Comparison of ENCODE assay signal across 2 cellular contexts in the genomic region with DNA sequence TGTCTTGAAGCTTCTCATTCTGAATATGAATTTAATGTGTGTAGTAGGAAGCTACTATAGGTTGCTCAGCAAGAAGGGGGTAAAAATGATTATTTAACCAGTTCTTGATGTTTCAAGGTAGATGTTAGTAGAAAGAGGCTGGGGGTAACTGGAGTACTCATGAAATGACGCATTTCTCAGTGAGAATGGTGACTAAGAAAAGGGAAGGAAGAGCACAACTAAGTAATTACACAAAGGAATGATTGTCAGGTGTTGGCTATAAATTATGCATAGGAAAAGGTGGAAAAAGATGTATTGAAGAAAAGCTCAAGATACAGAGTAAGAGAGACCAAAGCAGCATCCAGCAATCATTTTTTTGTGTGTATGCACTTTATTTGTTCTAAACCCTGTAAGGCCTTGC.
TF ChIP-seq lines count a peak whose summit lies in the region.

No MANE protein-coding gene starts in this region.

TF ChIP-seq in SK-N-SH, 30 proteins besides CTCF, POLR2A, EP300 and RAD21 (continued from another document):
- TF ChIP-seq RXRA (IDR thresholded peaks at IDR 0.05; ENCODE audit: borderline replicate concordance, low read depth) (no peak), FOXJ3 (CRISPR knock-in tag; IDR thresholded peaks at IDR 0.05) (no peak), JUND (IDR thresholded peaks at IDR 0.05) (no peak), EZH2phosphoT487 (IDR thresholded peaks at IDR 0.05; ENCODE audit: borderline replicate concordance, low read depth) (no peak), MXI1 (IDR thresholded peaks at IDR 0.05; ENCODE audit: low read depth, low read length) (no peak)
- TF ChIP-seq, protein P1, sequence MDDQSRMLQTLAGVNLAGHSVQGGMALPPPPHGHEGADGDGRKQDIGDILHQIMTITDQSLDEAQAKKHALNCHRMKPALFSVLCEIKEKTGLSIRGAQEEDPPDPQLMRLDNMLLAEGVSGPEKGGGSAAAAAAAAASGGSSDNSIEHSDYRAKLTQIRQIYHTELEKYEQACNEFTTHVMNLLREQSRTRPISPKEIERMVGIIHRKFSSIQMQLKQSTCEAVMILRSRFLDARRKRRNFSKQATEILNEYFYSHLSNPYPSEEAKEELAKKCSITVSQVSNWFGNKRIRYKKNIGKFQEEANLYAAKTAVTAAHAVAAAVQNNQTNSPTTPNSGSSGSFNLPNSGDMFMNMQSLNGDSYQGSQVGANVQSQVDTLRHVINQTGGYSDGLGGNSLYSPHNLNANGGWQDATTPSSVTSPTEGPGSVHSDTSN (IDR thresholded peaks at IDR 0.05): no peak
- TF ChIP-seq, protein P2, sequence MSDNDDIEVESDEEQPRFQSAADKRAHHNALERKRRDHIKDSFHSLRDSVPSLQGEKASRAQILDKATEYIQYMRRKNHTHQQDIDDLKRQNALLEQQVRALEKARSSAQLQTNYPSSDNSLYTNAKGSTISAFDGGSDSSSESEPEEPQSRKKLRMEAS (IDR thresholded peaks at IDR 0.05; ENCODE audit: low read depth): no peak
- TF ChIP-seq, protein P3, sequence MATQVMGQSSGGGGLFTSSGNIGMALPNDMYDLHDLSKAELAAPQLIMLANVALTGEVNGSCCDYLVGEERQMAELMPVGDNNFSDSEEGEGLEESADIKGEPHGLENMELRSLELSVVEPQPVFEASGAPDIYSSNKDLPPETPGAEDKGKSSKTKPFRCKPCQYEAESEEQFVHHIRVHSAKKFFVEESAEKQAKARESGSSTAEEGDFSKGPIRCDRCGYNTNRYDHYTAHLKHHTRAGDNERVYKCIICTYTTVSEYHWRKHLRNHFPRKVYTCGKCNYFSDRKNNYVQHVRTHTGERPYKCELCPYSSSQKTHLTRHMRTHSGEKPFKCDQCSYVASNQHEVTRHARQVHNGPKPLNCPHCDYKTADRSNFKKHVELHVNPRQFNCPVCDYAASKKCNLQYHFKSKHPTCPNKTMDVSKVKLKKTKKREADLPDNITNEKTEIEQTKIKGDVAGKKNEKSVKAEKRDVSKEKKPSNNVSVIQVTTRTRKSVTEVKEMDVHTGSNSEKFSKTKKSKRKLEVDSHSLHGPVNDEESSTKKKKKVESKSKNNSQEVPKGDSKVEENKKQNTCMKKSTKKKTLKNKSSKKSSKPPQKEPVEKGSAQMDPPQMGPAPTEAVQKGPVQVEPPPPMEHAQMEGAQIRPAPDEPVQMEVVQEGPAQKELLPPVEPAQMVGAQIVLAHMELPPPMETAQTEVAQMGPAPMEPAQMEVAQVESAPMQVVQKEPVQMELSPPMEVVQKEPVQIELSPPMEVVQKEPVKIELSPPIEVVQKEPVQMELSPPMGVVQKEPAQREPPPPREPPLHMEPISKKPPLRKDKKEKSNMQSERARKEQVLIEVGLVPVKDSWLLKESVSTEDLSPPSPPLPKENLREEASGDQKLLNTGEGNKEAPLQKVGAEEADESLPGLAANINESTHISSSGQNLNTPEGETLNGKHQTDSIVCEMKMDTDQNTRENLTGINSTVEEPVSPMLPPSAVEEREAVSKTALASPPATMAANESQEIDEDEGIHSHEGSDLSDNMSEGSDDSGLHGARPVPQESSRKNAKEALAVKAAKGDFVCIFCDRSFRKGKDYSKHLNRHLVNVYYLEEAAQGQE (IDR thresholded peaks at IDR 0.05; ENCODE audit: low read depth, low read length): no peak
- TF ChIP-seq, protein P4, sequence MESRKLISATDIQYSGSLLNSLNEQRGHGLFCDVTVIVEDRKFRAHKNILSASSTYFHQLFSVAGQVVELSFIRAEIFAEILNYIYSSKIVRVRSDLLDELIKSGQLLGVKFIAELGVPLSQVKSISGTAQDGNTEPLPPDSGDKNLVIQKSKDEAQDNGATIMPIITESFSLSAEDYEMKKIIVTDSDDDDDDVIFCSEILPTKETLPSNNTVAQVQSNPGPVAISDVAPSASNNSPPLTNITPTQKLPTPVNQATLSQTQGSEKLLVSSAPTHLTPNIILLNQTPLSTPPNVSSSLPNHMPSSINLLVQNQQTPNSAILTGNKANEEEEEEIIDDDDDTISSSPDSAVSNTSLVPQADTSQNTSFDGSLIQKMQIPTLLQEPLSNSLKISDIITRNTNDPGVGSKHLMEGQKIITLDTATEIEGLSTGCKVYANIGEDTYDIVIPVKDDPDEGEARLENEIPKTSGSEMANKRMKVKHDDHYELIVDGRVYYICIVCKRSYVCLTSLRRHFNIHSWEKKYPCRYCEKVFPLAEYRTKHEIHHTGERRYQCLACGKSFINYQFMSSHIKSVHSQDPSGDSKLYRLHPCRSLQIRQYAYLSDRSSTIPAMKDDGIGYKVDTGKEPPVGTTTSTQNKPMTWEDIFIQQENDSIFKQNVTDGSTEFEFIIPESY (IDR thresholded peaks at IDR 0.05; ENCODE audit: borderline replicate concordance, low read depth): no peak

TF ChIP-seq in SK-N-SH treated with all-trans-retinoic acid at 6 μM for 48 hours, 23 proteins besides CTCF, POLR2A, EP300 and RAD21:
- TF ChIP-seq, protein P5, sequence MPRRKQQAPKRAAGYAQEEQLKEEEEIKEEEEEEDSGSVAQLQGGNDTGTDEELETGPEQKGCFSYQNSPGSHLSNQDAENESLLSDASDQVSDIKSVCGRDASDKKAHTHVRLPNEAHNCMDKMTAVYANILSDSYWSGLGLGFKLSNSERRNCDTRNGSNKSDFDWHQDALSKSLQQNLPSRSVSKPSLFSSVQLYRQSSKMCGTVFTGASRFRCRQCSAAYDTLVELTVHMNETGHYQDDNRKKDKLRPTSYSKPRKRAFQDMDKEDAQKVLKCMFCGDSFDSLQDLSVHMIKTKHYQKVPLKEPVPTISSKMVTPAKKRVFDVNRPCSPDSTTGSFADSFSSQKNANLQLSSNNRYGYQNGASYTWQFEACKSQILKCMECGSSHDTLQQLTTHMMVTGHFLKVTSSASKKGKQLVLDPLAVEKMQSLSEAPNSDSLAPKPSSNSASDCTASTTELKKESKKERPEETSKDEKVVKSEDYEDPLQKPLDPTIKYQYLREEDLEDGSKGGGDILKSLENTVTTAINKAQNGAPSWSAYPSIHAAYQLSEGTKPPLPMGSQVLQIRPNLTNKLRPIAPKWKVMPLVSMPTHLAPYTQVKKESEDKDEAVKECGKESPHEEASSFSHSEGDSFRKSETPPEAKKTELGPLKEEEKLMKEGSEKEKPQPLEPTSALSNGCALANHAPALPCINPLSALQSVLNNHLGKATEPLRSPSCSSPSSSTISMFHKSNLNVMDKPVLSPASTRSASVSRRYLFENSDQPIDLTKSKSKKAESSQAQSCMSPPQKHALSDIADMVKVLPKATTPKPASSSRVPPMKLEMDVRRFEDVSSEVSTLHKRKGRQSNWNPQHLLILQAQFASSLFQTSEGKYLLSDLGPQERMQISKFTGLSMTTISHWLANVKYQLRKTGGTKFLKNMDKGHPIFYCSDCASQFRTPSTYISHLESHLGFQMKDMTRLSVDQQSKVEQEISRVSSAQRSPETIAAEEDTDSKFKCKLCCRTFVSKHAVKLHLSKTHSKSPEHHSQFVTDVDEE (CRISPR knock-in tag; IDR thresholded peaks at IDR 0.05): no peak
- TF ChIP-seq TOX (CRISPR knock-in tag; IDR thresholded peaks at IDR 0.05; ENCODE audit: borderline replicate concordance): no peak
- no peak for TF ChIP-seq ESRRG (CRISPR knock-in tag; IDR thresholded peaks at IDR 0.05)
- TF ChIP-seq TCF4 (CRISPR knock-in tag; IDR thresholded peaks at IDR 0.05; ENCODE audit: borderline replicate concordance): no peak
- TF ChIP-seq, protein P6, sequence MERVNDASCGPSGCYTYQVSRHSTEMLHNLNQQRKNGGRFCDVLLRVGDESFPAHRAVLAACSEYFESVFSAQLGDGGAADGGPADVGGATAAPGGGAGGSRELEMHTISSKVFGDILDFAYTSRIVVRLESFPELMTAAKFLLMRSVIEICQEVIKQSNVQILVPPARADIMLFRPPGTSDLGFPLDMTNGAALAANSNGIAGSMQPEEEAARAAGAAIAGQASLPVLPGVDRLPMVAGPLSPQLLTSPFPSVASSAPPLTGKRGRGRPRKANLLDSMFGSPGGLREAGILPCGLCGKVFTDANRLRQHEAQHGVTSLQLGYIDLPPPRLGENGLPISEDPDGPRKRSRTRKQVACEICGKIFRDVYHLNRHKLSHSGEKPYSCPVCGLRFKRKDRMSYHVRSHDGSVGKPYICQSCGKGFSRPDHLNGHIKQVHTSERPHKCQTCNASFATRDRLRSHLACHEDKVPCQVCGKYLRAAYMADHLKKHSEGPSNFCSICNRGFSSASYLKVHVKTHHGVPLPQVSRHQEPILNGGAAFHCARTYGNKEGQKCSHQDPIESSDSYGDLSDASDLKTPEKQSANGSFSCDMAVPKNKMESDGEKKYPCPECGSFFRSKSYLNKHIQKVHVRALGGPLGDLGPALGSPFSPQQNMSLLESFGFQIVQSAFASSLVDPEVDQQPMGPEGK (CRISPR knock-in tag; IDR thresholded peaks at IDR 0.05; ENCODE audit: borderline replicate concordance): no peak
- no peak for TF ChIP-seq ISL1 (CRISPR knock-in tag; IDR thresholded peaks at IDR 0.05)
- TF ChIP-seq ZNF70 (CRISPR knock-in tag; IDR thresholded peaks at IDR 0.05): no peak
- TF ChIP-seq GLIS3 (CRISPR knock-in tag; IDR thresholded peaks at IDR 0.05): no peak
- no peak for TF ChIP-seq ZFP30 (CRISPR knock-in tag; IDR thresholded peaks at IDR 0.05)
- TF ChIP-seq SNAI2 (CRISPR knock-in tag; IDR thresholded peaks at IDR 0.05): no peak
- TF ChIP-seq BACH2 (CRISPR knock-in tag; IDR thresholded peaks at IDR 0.05; ENCODE audit: borderline replicate concordance): no peak
- no peak for TF ChIP-seq ZNF565 (CRISPR knock-in tag; conservative IDR thresholded peaks at IDR 0.05; ENCODE audit: low read depth)
- TF ChIP-seq ZC3H10 (CRISPR knock-in tag; IDR thresholded peaks at IDR 0.05): no peak
- TF ChIP-seq, protein P7, sequence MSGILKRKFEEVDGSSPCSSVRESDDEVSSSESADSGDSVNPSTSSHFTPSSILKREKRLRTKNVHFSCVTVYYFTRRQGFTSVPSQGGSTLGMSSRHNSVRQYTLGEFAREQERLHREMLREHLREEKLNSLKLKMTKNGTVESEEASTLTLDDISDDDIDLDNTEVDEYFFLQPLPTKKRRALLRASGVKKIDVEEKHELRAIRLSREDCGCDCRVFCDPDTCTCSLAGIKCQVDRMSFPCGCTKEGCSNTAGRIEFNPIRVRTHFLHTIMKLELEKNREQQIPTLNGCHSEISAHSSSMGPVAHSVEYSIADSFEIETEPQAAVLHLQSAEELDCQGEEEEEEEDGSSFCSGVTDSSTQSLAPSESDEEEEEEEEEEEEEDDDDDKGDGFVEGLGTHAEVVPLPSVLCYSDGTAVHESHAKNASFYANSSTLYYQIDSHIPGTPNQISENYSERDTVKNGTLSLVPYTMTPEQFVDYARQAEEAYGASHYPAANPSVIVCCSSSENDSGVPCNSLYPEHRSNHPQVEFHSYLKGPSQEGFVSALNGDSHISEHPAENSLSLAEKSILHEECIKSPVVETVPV (CRISPR knock-in tag; IDR thresholded peaks at IDR 0.05): no peak
- TF ChIP-seq RARB (CRISPR knock-in tag; IDR thresholded peaks at IDR 0.05): no peak
- no peak for TF ChIP-seq CSDC2 (CRISPR knock-in tag; IDR thresholded peaks at IDR 0.05)
- TF ChIP-seq ARNTL (CRISPR knock-in tag; IDR thresholded peaks at IDR 0.05; ENCODE audit: borderline replicate concordance, low read depth): no peak
- TF ChIP-seq PPARA (CRISPR knock-in tag; IDR thresholded peaks at IDR 0.05; ENCODE audit: borderline replicate concordance): no peak
